Comparison of ENCODE assay signal across 11 cellular contexts in the genomic region with DNA sequence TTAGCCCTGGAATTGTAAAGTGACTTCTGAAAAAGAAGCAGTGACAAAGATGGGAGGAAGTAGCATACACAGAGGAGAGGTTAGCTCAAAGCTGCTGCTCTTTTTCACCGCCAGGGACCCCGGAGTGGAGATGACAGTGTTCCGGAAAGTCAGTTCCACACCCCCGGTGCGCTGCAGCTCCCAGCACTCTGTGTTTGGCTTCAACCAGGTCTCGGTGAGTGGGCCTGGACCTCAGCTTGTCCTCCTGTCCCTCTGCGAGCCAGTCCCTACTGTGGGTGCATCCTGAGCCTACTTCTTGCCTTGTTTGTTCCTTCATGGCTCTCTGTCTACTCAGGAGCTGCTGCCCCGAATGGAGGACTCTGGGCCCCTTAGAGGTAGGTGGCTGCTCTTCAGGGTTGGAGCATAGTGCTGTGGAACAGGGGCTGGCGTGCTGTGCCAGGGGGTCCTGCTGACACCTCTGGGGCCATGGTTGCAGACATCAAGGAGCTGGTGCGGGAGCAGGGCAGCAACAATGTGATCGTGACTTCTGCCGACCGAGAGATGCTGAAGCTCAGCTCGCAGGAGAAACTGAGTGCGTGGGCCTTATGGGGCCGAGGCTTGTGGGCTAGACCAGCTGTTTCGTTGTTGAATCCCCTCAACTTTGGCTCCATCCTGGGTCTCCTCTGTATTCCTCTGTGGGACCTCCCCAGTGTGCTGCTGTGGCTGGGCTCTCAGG. TPM values are rescaled to one million over a fixed set of nuclear protein-coding genes. Genes with fewer than 3 reads are reported as not detected.
A peak's percentile ranks its signal among the peaks of the same experiment; 100 is the strongest.
DNase-seq lines count a peak whose midpoint lies in the region; ATAC-seq and TF ChIP-seq lines count a peak whose summit lies in the region.
"Had no signal": no experiment of that assay in that cellular context is flagged by ENCODE, and none has a peak within 500 bp of the region (broad histone marks: within the 10 kb centered on the region; RNA-seq: fewer than 3 reads in every experiment).

No MANE protein-coding gene starts in this region.

- intact Hi-C loops in Calu3 (cut with micrococcal nuclease; ENCODE audit: unreplicated experiment), result no loop called here

- H3K4me1 ChIP-seq in neural progenitor cell, result peaks cover 15% of the 10 kb centered on the region

- no peaks in the 10 kb centered on the region for H3K27me3 ChIP-seq in MG63
- no peaks in the 10 kb centered on the region for H3K27me3 ChIP-seq in neural progenitor cell
- H3K27me3 ChIP-seq: gastrocnemius medialis had no signal

- peaks cover 20% of the 10 kb centered on the region for H4K20me1 ChIP-seq in neural progenitor cell (ENCODE audit: low read depth)

- H3K4me1 Mint-ChIP-seq in Calu3 (ENCODE audit: low read depth, unreplicated experiment), result peaks cover 14% of the 10 kb centered on the region
- peaks cover 28% of the 10 kb centered on the region for H3K4me1 Mint-ChIP-seq in central memory CD8-positive, alpha-beta T cell
- peaks cover 17% of the 10 kb centered on the region for H3K4me1 Mint-ChIP-seq in neural progenitor cell

- H3K9ac ChIP-seq in neural progenitor cell, result no peak overlapping the region

- no peaks in the 10 kb centered on the region for H3K9me3 Mint-ChIP-seq in Calu3 (ENCODE audit: low read depth, unreplicated experiment)
- H3K9me3 Mint-ChIP-seq in central memory CD8-positive, alpha-beta T cell, result no peaks in the 10 kb centered on the region
- H3K9me3 Mint-ChIP-seq in neural progenitor cell, result no peaks in the 10 kb centered on the region

- H3K36me3 ChIP-seq in MG63, result peaks cover 53% of the 10 kb centered on the region
- no peaks in the 10 kb centered on the region for H3K36me3 ChIP-seq in neural progenitor cell

- H3K79me2 ChIP-seq in neural progenitor cell (ENCODE audit: low read depth), result peaks cover 41% of the 10 kb centered on the region

- H3K27ac ChIP-seq in neural progenitor cell, result no peak overlapping the region
- H3K27ac ChIP-seq: prostate gland had no signal

- peaks cover 14% of the 10 kb centered on the region for H3F3A ChIP-seq in neural progenitor cell (ENCODE audit: low read depth)

- H3K4me3 Mint-ChIP-seq in Calu3 (ENCODE audit: low read depth, unreplicated experiment), result peak overlapping the region; percentile 93
- H3K4me3 Mint-ChIP-seq in central memory CD8-positive, alpha-beta T cell, result peak overlapping the region; percentile 96
- peak overlapping the region; percentile 92 for H3K4me3 Mint-ChIP-seq in neural progenitor cell

- H2AFZ ChIP-seq in neural progenitor cell (replicated peaks), result no peak overlapping the region

- CTCF ChIA-PET in Calu3 (lab: Charles Lee), result no interaction called here

- peak overlapping the region; percentile 96 for H3K4me2 ChIP-seq in neural progenitor cell

- H3K9me3 ChIP-seq in MG63, result no peaks in the 10 kb centered on the region
- no peaks in the 10 kb centered on the region for H3K9me3 ChIP-seq in neural progenitor cell (ENCODE audit: low read depth)
- H3K9me3 ChIP-seq: gastrocnemius medialis, prostate gland had no signal

- no TSS peak for BruUV-seq in Calu3 (replicated peaks; lab: Mats Ljungman, UMichigan)

- H3K27me3 Mint-ChIP-seq in Calu3 (ENCODE audit: unreplicated experiment) (no peaks in the 10 kb centered on the region), neural progenitor cell (ENCODE audit: insufficient read depth, low read depth) (peaks cover 7% of the 10 kb centered on the region)
- H3K27me3 Mint-ChIP-seq in central memory CD8-positive, alpha-beta T cell, result no peaks in the 10 kb centered on the region

- ATAC-seq in central memory CD8-positive, alpha-beta T cell (replicated peaks; ENCODE audit: extremely low read depth, poor library complexity, severe bottlenecking), result no peak
- ATAC-seq in GM18867 (IDR thresholded peaks at IDR 0.05; ENCODE audit: unreplicated experiment), result no peak
- ATAC-seq: gastrocnemius medialis had no signal

- DNase-seq in Calu3 (no peak), MG63 (no peak), neural progenitor cell (ENCODE audit: low spot score) (no peak), globus pallidus (ENCODE audit: low spot score) (no peak), epidermal melanocyte (ENCODE audit: insufficient read length, low spot score) (no peak), kidney glomerular epithelial cell (lab: John Stamatoyannopoulos, UW) (no peak)
- no peak for DNase-seq in central memory CD8-positive, alpha-beta T cell (ENCODE audit: low spot score in 2 of 2)
- DNase-seq: gastrocnemius medialis, MV-4-11 had no signal

- H3K27ac Mint-ChIP-seq in Calu3 (ENCODE audit: unreplicated experiment) (peak overlapping the region; percentile 85), neural progenitor cell (no peak overlapping the region)
- H3K27ac Mint-ChIP-seq in central memory CD8-positive, alpha-beta T cell (ENCODE audit: low read depth), result no peak overlapping the region

- H3K4me3 ChIP-seq in MG63 (peak overlapping the region; percentile 81), neural progenitor cell (no peak overlapping the region)

- TF ChIP-seq CTCF in Calu3 (IDR thresholded peaks at IDR 0.05; ENCODE audit: unreplicated experiment) (no peak), neural progenitor cell (IDR thresholded peaks at IDR 0.05) (no peak)

- H3K36me3 Mint-ChIP-seq in Calu3 (ENCODE audit: insufficient read depth, unreplicated experiment), result peaks cover 80% of the 10 kb centered on the region
- H3K36me3 Mint-ChIP-seq in central memory CD8-positive, alpha-beta T cell (ENCODE audit: insufficient read depth), result peaks cover 28% of the 10 kb centered on the region
- peaks cover 5% of the 10 kb centered on the region for H3K36me3 Mint-ChIP-seq in neural progenitor cell

RNA-seq across cellular contexts. Expression of a gene that starts 1.7 kb away (rescaled TPM):
- 72.8 and 77.4 TPM in 2 replicates for total RNA-seq in Calu3 (2022)
- 9.8 and 21.0 TPM in 2 replicates for total RNA-seq in MG63 (2014; rRNA removed; shearing (Covaris generic); ENCODE audit: low replicate concordance)
- total RNA-seq in neural progenitor cell (ENCODE audit: low replicate concordance), result 6.6 and 19.3 TPM in 2 replicates

RNA-seq across cellular contexts. Expression of a gene that starts 3.3 kb away (rescaled TPM):
- total RNA-seq in Calu3 (2022), result 86.3 and 91.4 TPM in 2 replicates
- total RNA-seq in MG63 (2014; rRNA removed; shearing (Covaris generic); ENCODE audit: low replicate concordance), result 22.2 and 48.8 TPM in 2 replicates
- 9.9 and 42.0 TPM in 2 replicates for total RNA-seq in neural progenitor cell (ENCODE audit: low replicate concordance)

RNA-seq across cellular contexts. Expression of a gene that starts 20.6 kb away (rescaled TPM):
- total RNA-seq in Calu3 (2022), result 33.0 and 41.3 TPM in 2 replicates
- total RNA-seq in MG63 (2014; rRNA removed; shearing (Covaris generic); ENCODE audit: low replicate concordance), result 28.2 and 33.6 TPM in 2 replicates
- total RNA-seq in neural progenitor cell (ENCODE audit: low replicate concordance), result 4.7 and 16.4 TPM in 2 replicates

RNA-seq across cellular contexts. Expression of a gene that starts 21.7 kb away (rescaled TPM):
- total RNA-seq in Calu3 (2022) (1.2 and 1.4 TPM in 2 replicates), neural progenitor cell (ENCODE audit: low replicate concordance) (0.34 TPM in 1 of 2 replicates, not detected in the other)
- not detected in 2 replicates for total RNA-seq in MG63 (2014; rRNA removed; shearing (Covaris generic); ENCODE audit: low replicate concordance)

RNA-seq across cellular contexts. Expression of a gene that starts 41.4 kb away (rescaled TPM):
- total RNA-seq in Calu3 (2022) (73.7 and 81.0 TPM in 2 replicates), neural progenitor cell (ENCODE audit: low replicate concordance) (4.7 and 5.1 TPM in 2 replicates)
- total RNA-seq in MG63 (2014; rRNA removed; shearing (Covaris generic); ENCODE audit: low replicate concordance), result 30.8 and 65.1 TPM in 2 replicates
